ENCODE assay signal across 8 cellular contexts in genomic region chr15:91022832-91023129, GRCh38. TPM values are rescaled to one million over a fixed set of nuclear protein-coding genes. Genes with fewer than 3 reads are reported as not detected.
DNase-seq lines count a peak whose midpoint lies in the region; ATAC-seq and TF ChIP-seq lines count a peak whose summit lies in the region.

No MANE protein-coding gene starts in this region.

- peaks cover 0 to 2% of the 10 kb centered on the region in 2 donors for H3K36me3 ChIP-seq in mucosa of rectum (ENCODE audit: control insufficient read depth in 2 of 2, insufficient read depth in 2 of 2, low read length in 2 of 2)

- H3K4me1 ChIP-seq in mucosa of rectum (ENCODE audit: control insufficient read depth in 2 of 2, insufficient read depth in 2 of 2, low read length in 2 of 2) = peaks cover 8 to 9% of the 10 kb centered on the region in 2 donors

- no peaks in the 10 kb centered on the region for H3K27me3 ChIP-seq in AG04450 (ENCODE audit: control insufficient read depth, insufficient read depth, low read length)
- H3K27me3 ChIP-seq in mucosa of rectum (ENCODE audit: control insufficient read depth in 2 of 2, insufficient read depth in 2 of 2, low read length in 2 of 2) = no peaks in the 10 kb centered on the region

- H3K9me3 Mint-ChIP-seq in HFFc6 (no peaks in the 10 kb centered on the region), brain (no peaks in the 10 kb centered on the region)

- ATAC-seq in GM18520 (IDR thresholded peaks at IDR 0.05; ENCODE audit: unreplicated experiment) (no peak), HG02970 (IDR thresholded peaks at IDR 0.05; ENCODE audit: low FRiP score, unreplicated experiment) (no peak)

- H3K4me1 Mint-ChIP-seq in HFFc6 (ENCODE audit: low read depth) = peaks cover 39% of the 10 kb centered on the region
- peaks cover 49% of the 10 kb centered on the region for H3K4me1 Mint-ChIP-seq in brain

- H3K9ac ChIP-seq in mucosa of rectum (ENCODE audit: low read depth in 1 of 2, low read length in 2 of 2) = peak overlapping the region; percentile 89 to 96

- H3K36me3 Mint-ChIP-seq in HFFc6 (ENCODE audit: low read depth) (no peaks in the 10 kb centered on the region), brain (peaks cover 12% of the 10 kb centered on the region)

- peak overlapping the region; percentile 99 for H3K4me3 ChIP-seq in AG04450 (ENCODE audit: low read depth, low read length)
- peak overlapping the region; percentile 94 to 99 for H3K4me3 ChIP-seq in mucosa of rectum (ENCODE audit: low read length in 2 of 2)

- TF ChIP-seq CTCF in AG04450 (IDR thresholded peaks at IDR 0.05; ENCODE audit: low read depth, low read length) (no peak), HFFc6 (IDR thresholded peaks at IDR 0.05) (no peak), brain (conservative IDR thresholded peaks at IDR 0.05) (no peak)

- H3K27me3 Mint-ChIP-seq in HFFc6 (ENCODE audit: insufficient read depth) = no peaks in the 10 kb centered on the region
- peaks cover 9% of the 10 kb centered on the region for H3K27me3 Mint-ChIP-seq in brain

- CTCF ChIA-PET in AG04450 (lab: Charles Lee) = interaction anchor here (1.4 kb wide), 1 partner anchor 66 kb away, joined by 5 read pairs; no protein-coding TSS in a partner anchor

- H3K27ac Mint-ChIP-seq in HFFc6 = peak overlapping the region; percentile 69
- H3K27ac Mint-ChIP-seq in brain = peak overlapping the region; percentile 94 to 96 (median 95)

- H3K9me3 ChIP-seq in AG04450 (ENCODE audit: control insufficient read depth, insufficient read depth, low read length) (no peaks in the 10 kb centered on the region; the same call in 1 of the 2 replicates), mucosa of rectum (ENCODE audit: control insufficient read depth in 2 of 2, low read length in 2 of 2) (no peaks in the 10 kb centered on the region)

- POLR2A ChIA-PET in AG04450 (lab: Yijun Ruan, JAX) = no interaction called here

- DNase-seq in AG04450 (ENCODE audit: low read depth, low spot score) (no peak), HFFc6 (no peak), HPDE6-E6E7 (ENCODE audit: extremely low spot score) (no peak)
- DNase-seq in activated CD4-positive, alpha-beta T cell treated with anti-CD3 and anti-CD28 coated beads, Interleukin-2, amount 50 U/mL, for 1 hour = no peak

- H3K4me3 Mint-ChIP-seq in HFFc6 (peak overlapping the region; percentile 92), brain (peak overlapping the region; percentile 92 to 97 (median 95))

- H3K27ac ChIP-seq in AG04450 (ENCODE audit: low read depth, low read length) (no peak overlapping the region), mucosa of rectum (ENCODE audit: low read depth in 2 of 2, low read length in 2 of 2) (peak overlapping the region; percentile 63 to 82)

RNA-seq across cellular contexts. Expression of gene VPS33B, which starts 0.4 kb away (rescaled TPM):
- polyA plus RNA-seq in AG04450 (2011; rRNA removed) (12.3 and 12.9 TPM in 2 replicates), brain (ENCODE audit: insufficient read depth, low read depth, low replicate concordance) (14.5 TPM)
- 11.1 and 12.2 TPM in 2 replicates for polyA minus RNA-seq in AG04450 (2011; rRNA and poly(A)+ RNA removed)
- total RNA-seq in HFFc6 (2021; fragmentation: NEBNext Ultra II Directional; extraction: Animal tissue kit (Norgen Biotek cat#: 25700)) = 10 to 100 TPM; 12.7 to 18.8 (median 16.2) TPM

RNA-seq across cellular contexts. Expression of gene PRC1, which starts 28.4 kb away (rescaled TPM):
- polyA plus RNA-seq in AG04450 (2011; rRNA removed) = 61.0 and 77.5 TPM in 2 replicates
- polyA minus RNA-seq in AG04450 (2011; rRNA and poly(A)+ RNA removed) = 68.0 and 72.2 TPM in 2 replicates
- 100 to 1,000 TPM in 5 of 6 experiments, 10 to 100 TPM in 1; 85.5 to 210 (median 189) TPM for total RNA-seq in HFFc6 (2021; fragmentation: NEBNext Ultra II Directional; extraction: Animal tissue kit (Norgen Biotek cat#: 25700))
- polyA plus RNA-seq in brain (ENCODE audit: insufficient read depth, low read depth, low replicate concordance) = 178 TPM
